Comparison of ENCODE assay signal across 8 cellular contexts in the genomic region with DNA sequence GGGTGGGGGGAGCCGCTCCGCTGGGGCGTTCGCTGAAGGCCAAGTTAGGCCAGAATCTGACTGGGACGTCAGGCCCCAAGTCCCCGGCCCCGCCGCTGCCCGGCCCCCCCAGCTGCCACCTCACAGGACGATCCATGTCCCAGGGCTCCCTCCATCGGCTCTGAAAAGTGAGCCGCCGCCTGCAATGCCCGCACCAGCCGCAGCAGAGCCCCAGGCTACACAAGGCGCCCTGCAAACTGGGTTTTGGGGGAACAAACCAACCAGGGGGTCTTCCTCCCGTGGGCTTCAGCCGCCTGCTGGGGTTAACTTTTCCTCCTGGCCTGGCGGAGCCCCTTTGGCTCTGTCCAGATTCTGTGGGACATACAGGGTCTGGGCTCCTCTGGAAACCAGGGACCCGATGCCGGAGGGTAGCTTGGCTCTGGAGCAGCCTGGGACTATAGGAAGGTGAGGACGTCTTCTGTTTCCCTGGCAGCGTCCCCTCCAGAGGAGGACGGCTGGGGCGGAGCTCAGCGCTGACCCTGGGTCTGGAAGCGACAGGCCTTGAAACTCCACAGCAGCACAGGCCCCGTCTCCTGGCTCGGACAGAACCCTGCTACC. TPM values are rescaled to one million over a fixed set of nuclear protein-coding genes. Genes with fewer than 3 reads are reported as not detected.
A peak's percentile ranks its signal among the peaks of the same experiment; 100 is the strongest.
DNase-seq lines count a peak whose midpoint lies in the region; ATAC-seq and TF ChIP-seq lines count a peak whose summit lies in the region.

No MANE protein-coding gene starts in this region.

- DNase-seq in WERI-Rb-1 (peak; percentile 82), esophagus muscularis mucosa (ENCODE audit: extremely low spot score) (no peak), omental fat pad (ENCODE audit: low spot score) (no peak), NCI-H146 treated with DMSO at 0.1 percent for 48 hours (lab: John Stamatoyannopoulos, UW; ENCODE audit: unreplicated experiment) (no peak), NCI-H510A (lab: John Stamatoyannopoulos, UW) (no peak)
- DNase-seq in naive thymus-derived CD4-positive, alpha-beta T cell: peak in 5 of 9 donors; percentile 22 to 52 (median 38)

- peak overlapping the region; percentile 35; the same call in 1 of the 2 replicates for H3K27ac ChIP-seq in BLaER1
- peak overlapping the region; percentile 46; the same call in 1 of the 2 replicates for H3K27ac ChIP-seq in HEK293 (ENCODE audit: extremely low read depth, low read depth, low read length)
- H3K27ac ChIP-seq in WERI-Rb-1: peak overlapping the region; percentile 57
- H3K27ac ChIP-seq in esophagus muscularis mucosa (replicated peaks in 1 of 4): peak overlapping the region; percentile 85 to 92 (median 90)
- H3K27ac ChIP-seq in naive thymus-derived CD4-positive, alpha-beta T cell (ENCODE audit: low read depth, low read length): no peak overlapping the region

- POLR2A ChIA-PET in HEK293 (lab: Yijun Ruan, JAX): no interaction called here
- POLR2A ChIA-PET in naive thymus-derived CD4-positive, alpha-beta T cell (lab: Charles Lee): interaction anchor here (10.9 kb wide), 1 partner anchor 16 kb away, joined by 120 read pairs; the partner anchor contains the start of gene PGAP6

- no peaks in the 10 kb centered on the region for H3K27me3 ChIP-seq in BLaER1
- no peaks in the 10 kb centered on the region for H3K27me3 ChIP-seq in WERI-Rb-1 (ENCODE audit: insufficient read depth, low read depth, severe bottlenecking)
- H3K27me3 ChIP-seq in esophagus muscularis mucosa: no peaks in the 10 kb centered on the region
- H3K27me3 ChIP-seq in naive thymus-derived CD4-positive, alpha-beta T cell (ENCODE audit: control insufficient read depth in 2 of 2, insufficient read depth in 2 of 2, low read length in 2 of 2): no peaks in the 10 kb centered on the region

- no peaks in the 10 kb centered on the region for H3K9me3 ChIP-seq in BLaER1
- no peaks in the 10 kb centered on the region for H3K9me3 ChIP-seq in HEK293 (ENCODE audit: control insufficient read depth, insufficient read depth, low read depth, low read length)
- no peaks in the 10 kb centered on the region for H3K9me3 ChIP-seq in WERI-Rb-1 (ENCODE audit: severe bottlenecking)
- no peaks in the 10 kb centered on the region for H3K9me3 ChIP-seq in esophagus muscularis mucosa
- H3K9me3 ChIP-seq in naive thymus-derived CD4-positive, alpha-beta T cell (ENCODE audit: control insufficient read depth in 2 of 3, low read length in 3 of 3): no peaks in the 10 kb centered on the region

- intact Hi-C loops in esophagus muscularis mucosa (cut with DNase I): loop anchor here (10.0 kb wide), 1 partner anchor 127 kb away; the partner anchor contains the start of gene CAPN15
- intact Hi-C loops in naive thymus-derived CD4-positive, alpha-beta T cell (cut with micrococcal nuclease): loop anchor here in 1 of 2 donors (1.0 kb wide), 1 partner anchor 16 kb away; no protein-coding TSS in a partner anchor

- H3K27ac Mint-ChIP-seq in naive thymus-derived CD4-positive, alpha-beta T cell: peak overlapping the region; percentile 42 to 80 (median 71)

- H3K4me1 ChIP-seq in BLaER1 (peaks cover 59% of the 10 kb centered on the region), HEK293 (ENCODE audit: control insufficient read depth, insufficient read depth, low read length) (no peaks in the 10 kb centered on the region), esophagus muscularis mucosa (peaks cover 22 to 57% (median 48%) of the 10 kb centered on the region in 4 donors)
- peaks cover 0 to 10% of the 10 kb centered on the region in 2 donors for H3K4me1 ChIP-seq in naive thymus-derived CD4-positive, alpha-beta T cell (ENCODE audit: control insufficient read depth in 2 of 2, insufficient read depth in 2 of 2, low read length in 2 of 2)

- no peak for TF ChIP-seq EP300 in esophagus muscularis mucosa (IDR thresholded peaks at IDR 0.05)

- no peaks in the 10 kb centered on the region for H3K9me3 Mint-ChIP-seq in naive thymus-derived CD4-positive, alpha-beta T cell

- peak overlapping the region; percentile 95 for H3K4me2 ChIP-seq in BLaER1

- no peak for TF ChIP-seq POLR2A in esophagus muscularis mucosa (IDR thresholded peaks at IDR 0.05; ENCODE audit: low read depth)

- peaks cover 15 to 32% (median 20%) of the 10 kb centered on the region in 7 donors for H3K4me1 Mint-ChIP-seq in naive thymus-derived CD4-positive, alpha-beta T cell

- H3K9ac ChIP-seq in BLaER1: 0 out of 2 replicates have a peak overlapping the region, but pooled peaks have one; percentile 24

- CTCF ChIA-PET in HEK293 (lab: Yijun Ruan, JAX): no interaction called here
- CTCF ChIA-PET in naive thymus-derived CD4-positive, alpha-beta T cell (lab: Charles Lee): no interaction called here

- H3K4me3 ChIP-seq in BLaER1: peak overlapping the region; percentile 40
- no peak overlapping the region for H3K4me3 ChIP-seq in HEK293 (ENCODE audit: low read depth, low read length)
- peak overlapping the region; percentile 13 for H3K4me3 ChIP-seq in WERI-Rb-1 (ENCODE audit: low read depth, low read length)
- peak overlapping the region; percentile 69 to 85 (median 80) for H3K4me3 ChIP-seq in esophagus muscularis mucosa
- no peak overlapping the region for H3K4me3 ChIP-seq in naive thymus-derived CD4-positive, alpha-beta T cell (ENCODE audit: low read length)

- H3K27me3 Mint-ChIP-seq in naive thymus-derived CD4-positive, alpha-beta T cell: peaks cover 0 to 12% (median 0%) of the 10 kb centered on the region in 5 donors

- WGBS in esophagus muscularis mucosa: 17% methylated on average over 11 of the region's 29 CpGs

- peaks cover 26% of the 10 kb centered on the region for H3K36me3 ChIP-seq in BLaER1
- peaks cover 0 to 27% of the 10 kb centered on the region in 2 experiments; a peak in 1 of 3 replicates for H3K36me3 ChIP-seq in HEK293 (ENCODE audit: control insufficient read depth in 2 of 2, insufficient read depth in 1 of 2, low read length in 2 of 2)
- H3K36me3 ChIP-seq in WERI-Rb-1: peaks cover 30% of the 10 kb centered on the region
- peaks cover 0 to 15% (median 8%) of the 10 kb centered on the region in 4 donors for H3K36me3 ChIP-seq in esophagus muscularis mucosa
- H3K36me3 ChIP-seq in naive thymus-derived CD4-positive, alpha-beta T cell (ENCODE audit: control insufficient read depth in 2 of 3, insufficient read depth in 3 of 3, low read length in 3 of 3): no peaks in the 10 kb centered on the region

- peak; percentile 15 for ATAC-seq in naive thymus-derived CD4-positive, alpha-beta T cell
- no peak for ATAC-seq in omental fat pad (ENCODE audit: low FRiP score)

- TF ChIP-seq CTCF in HEK293 (tag by site-specific recombination; IDR thresholded peaks at IDR 0.05): peak; percentile 72
- peak; percentile 33 for TF ChIP-seq CTCF in WERI-Rb-1 (IDR thresholded peaks at IDR 0.05; ENCODE audit: low read depth, low read length)
- TF ChIP-seq CTCF in esophagus muscularis mucosa (IDR thresholded peaks at IDR 0.05): peak; percentile 37 to 73 (median 57)
- TF ChIP-seq CTCF in omental fat pad (IDR thresholded peaks at IDR 0.05): no peak

- H3K36me3 Mint-ChIP-seq in naive thymus-derived CD4-positive, alpha-beta T cell: no peaks in the 10 kb centered on the region

- H4K20me1 ChIP-seq in BLaER1: peaks cover 28% of the 10 kb centered on the region

- H3K4me3 Mint-ChIP-seq in naive thymus-derived CD4-positive, alpha-beta T cell: peak overlapping the region; percentile 54 to 92 (median 72)

TF ChIP-seq in HEK293, 187 proteins besides CTCF, POLR2A, EP300 and RAD21 (continues in another document):
- TF ChIP-seq ZNF324 (tag by site-specific recombination; IDR thresholded peaks at IDR 0.05) (no peak), ZNF513 (tag by site-specific recombination; IDR thresholded peaks at IDR 0.05) (no peak), GLIS1 (tag by site-specific recombination; IDR thresholded peaks at IDR 0.05) (peak; percentile 41; the same call in 1 of the 2 replicates), ZNF16 (tag by site-specific recombination; IDR thresholded peaks at IDR 0.05; ENCODE audit: low read depth) (no peak), ZBTB7A (tag by site-specific recombination; IDR thresholded peaks at IDR 0.05; ENCODE audit: low read depth) (0 out of 2 replicates have a peak, but pooled peaks have one; percentile 43)

RNA-seq across cellular contexts. Expression of gene NME4, which starts 0.8 kb away (rescaled TPM):
- total RNA-seq in esophagus muscularis mucosa: 100 to 1,000 TPM; 114 to 158 (median 124) TPM
- total RNA-seq in naive thymus-derived CD4-positive, alpha-beta T cell: 10 to 100 TPM; 40.2 to 58.1 (median 42.9) TPM
- 10 to 100 TPM; 76.7 to 88.6 TPM for polyA plus RNA-seq in naive thymus-derived CD4-positive, alpha-beta T cell
- 100 to 1,000 TPM in 1 of 4 donors, 10 to 100 TPM in 3; 49.5 to 115 (median 79.3) TPM for total RNA-seq in omental fat pad

RNA-seq across cellular contexts. Expression of gene DECR2, which starts 3.9 kb away (rescaled TPM):
- total RNA-seq in esophagus muscularis mucosa (10 to 100 TPM; 11.8 to 18.3 (median 17.4) TPM), omental fat pad (10 to 100 TPM; 16.5 to 30.9 (median 21.4) TPM)
- total RNA-seq in naive thymus-derived CD4-positive, alpha-beta T cell: 10 to 100 TPM in 3 of 5 experiments, 1 to 10 TPM in 2; 7.9 to 13.8 (median 11.6) TPM
- 1 to 10 TPM; 7.8 to 7.9 TPM for polyA plus RNA-seq in naive thymus-derived CD4-positive, alpha-beta T cell

RNA-seq across cellular contexts. Expression of gene PGAP6, which starts 16.1 kb away (rescaled TPM):
- total RNA-seq in esophagus muscularis mucosa (10 to 100 TPM; 32.8 to 53.5 (median 46.3) TPM), omental fat pad (10 to 100 TPM; 27.3 to 41.1 (median 39.0) TPM)
- 100 to 1,000 TPM in 1 of 5 experiments, 10 to 100 TPM in 4; 32.2 to 107 (median 89.4) TPM for total RNA-seq in naive thymus-derived CD4-positive, alpha-beta T cell
- 10 to 100 TPM; 17.0 to 52.4 TPM for polyA plus RNA-seq in naive thymus-derived CD4-positive, alpha-beta T cell

RNA-seq across cellular contexts. Expression of gene MRPL28, which starts 27.5 kb away (rescaled TPM):
- total RNA-seq in esophagus muscularis mucosa (10 to 100 TPM; 53.6 to 93.8 (median 69.5) TPM), omental fat pad (10 to 100 TPM; 53.3 to 58.2 (median 53.9) TPM)
- 10 to 100 TPM; 21.9 to 86.2 (median 26.5) TPM for total RNA-seq in naive thymus-derived CD4-positive, alpha-beta T cell
- polyA plus RNA-seq in naive thymus-derived CD4-positive, alpha-beta T cell: 10 to 100 TPM; 44.1 to 71.7 TPM

RNA-seq across cellular contexts. Expression of gene RAB11FIP3, which starts 27.6 kb away (rescaled TPM):
- total RNA-seq in esophagus muscularis mucosa (10 to 100 TPM; 50.3 to 77.9 (median 58.8) TPM), omental fat pad (10 to 100 TPM; 24.9 to 52.2 (median 48.7) TPM)
- 10 to 100 TPM; 37.9 to 53.0 (median 45.5) TPM for total RNA-seq in naive thymus-derived CD4-positive, alpha-beta T cell
- polyA plus RNA-seq in naive thymus-derived CD4-positive, alpha-beta T cell: 1 to 10 TPM in 1 of 2 donors, under 1 TPM in 1; 0.71 to 4.0 TPM

Comparison
In these comparisons a context has a peak if more than half of its experiments do, and no peak if none do; other contexts are left out.
1. H3K4me3 ChIP-seq: peak in BLaER1 (single experiment), WERI-Rb-1 (single experiment) and esophagus muscularis mucosa (4 of 4); none in HEK293 (single experiment) and naive thymus-derived CD4-positive, alpha-beta T cell (single experiment).
2. CTCF ChIP-seq: peak in HEK293 (single experiment), WERI-Rb-1 (single experiment) and esophagus muscularis mucosa (3 of 3); none in omental fat pad (0 of 3).
3. DNase-seq: peak in WERI-Rb-1 (single experiment) and naive thymus-derived CD4-positive, alpha-beta T cell (5 of 9); none in esophagus muscularis mucosa (single experiment), omental fat pad (single experiment), NCI-H146 treated with DMSO at 0.1 percent for 48 hours (single experiment) and NCI-H510A (single experiment).